ENCODE assay signal across 24 cellular contexts in the genomic region with DNA sequence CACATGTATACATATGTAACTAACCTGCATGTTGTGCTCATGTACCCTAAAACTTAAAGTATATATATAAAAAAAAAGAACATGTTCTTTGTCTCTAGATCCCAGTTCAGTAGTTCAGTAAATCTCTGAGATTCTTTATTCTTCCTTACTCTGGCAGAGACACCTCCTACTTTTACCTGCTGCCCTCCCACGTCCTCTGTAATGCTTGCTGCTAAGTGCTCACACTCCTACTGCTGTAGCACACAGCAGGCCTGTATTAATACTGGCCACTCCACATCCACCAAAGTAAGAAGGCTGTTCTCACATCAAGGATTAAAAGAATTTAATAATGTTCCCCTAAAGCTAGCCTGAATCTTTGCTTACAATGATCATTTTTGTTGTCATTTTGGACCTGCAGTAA.
"Had no signal": no experiment of that assay in that cellular context is flagged by ENCODE, and none has a peak within 500 bp of the region (broad histone marks: within the 10 kb centered on the region; RNA-seq: fewer than 3 reads in every experiment).

No MANE protein-coding gene starts in this region.

- H3K9me3 Mint-ChIP-seq: dendritic cell treated with granulocyte-macrophage colony-stimulating factor and Interleukin-4, amounts not matched to agents 40 ng/mL and 50 ng/mL, for 4 days had no signal

- DNase-seq: colonic mucosa; cortex of kidney; dermis blood vessel endothelial cell; dorsolateral prefrontal cortex; effector CD4-positive, alpha-beta T cell; effector CD8-positive, alpha-beta T cell; effector memory CD4-positive, alpha-beta T cell; effector memory CD8-positive, alpha-beta T cell; endodermal cell; erythroblast; esophagus squamous epithelium; foreskin fibroblast; foreskin keratinocyte; foreskin melanocyte; gastrocnemius medialis; glutamatergic neuron; heart left ventricle; heart right ventricle had no signal

- H3K9me3 ChIP-seq: colonic mucosa, esophagus muscularis mucosa, esophagus squamous epithelium, gastrocnemius medialis, gastroesophageal sphincter, heart left ventricle, heart right ventricle had no signal

- H3K27me3 ChIP-seq: colonic mucosa, dorsolateral prefrontal cortex, esophagus muscularis mucosa, esophagus squamous epithelium, foreskin keratinocyte, gastrocnemius medialis, gastroesophageal sphincter, heart left ventricle, heart right ventricle had no signal

- H3K4me3 Mint-ChIP-seq: dendritic cell treated with granulocyte-macrophage colony-stimulating factor and Interleukin-4, amounts not matched to agents 40 ng/mL and 50 ng/mL, for 4 days; effector memory CD8-positive, alpha-beta T cell; endodermal cell had no signal

- H3K27ac Mint-ChIP-seq: dendritic cell treated with granulocyte-macrophage colony-stimulating factor and Interleukin-4, amounts not matched to agents 40 ng/mL and 50 ng/mL, for 4 days; effector memory CD8-positive, alpha-beta T cell; endodermal cell had no signal

- H3K27me3 Mint-ChIP-seq: dendritic cell treated with granulocyte-macrophage colony-stimulating factor and Interleukin-4, amounts not matched to agents 40 ng/mL and 50 ng/mL, for 4 days; effector memory CD8-positive, alpha-beta T cell had no signal

- H3K27ac ChIP-seq: colonic mucosa, coronary artery, dorsolateral prefrontal cortex, epithelial cell of prostate, esophagus muscularis mucosa, esophagus squamous epithelium, foreskin keratinocyte, gastrocnemius medialis, gastroesophageal sphincter, heart left ventricle, heart right ventricle had no signal

- H3K4me3 ChIP-seq: colonic mucosa, coronary artery, dorsolateral prefrontal cortex, esophagus muscularis mucosa, esophagus squamous epithelium, gastrocnemius medialis, gastroesophageal sphincter, heart left ventricle, heart right ventricle had no signal

- ATAC-seq: effector memory CD8-positive, alpha-beta T cell; esophagus mucosa; foreskin keratinocyte; gastrocnemius medialis; gastroesophageal sphincter; heart left ventricle; heart right ventricle had no signal

- H3K36me3 ChIP-seq: colonic mucosa, esophagus muscularis mucosa, esophagus squamous epithelium, gastrocnemius medialis, gastroesophageal sphincter, heart left ventricle, heart right ventricle had no signal
